Comparison of ENCODE assay signal across 7 cellular contexts in the genomic region with DNA sequence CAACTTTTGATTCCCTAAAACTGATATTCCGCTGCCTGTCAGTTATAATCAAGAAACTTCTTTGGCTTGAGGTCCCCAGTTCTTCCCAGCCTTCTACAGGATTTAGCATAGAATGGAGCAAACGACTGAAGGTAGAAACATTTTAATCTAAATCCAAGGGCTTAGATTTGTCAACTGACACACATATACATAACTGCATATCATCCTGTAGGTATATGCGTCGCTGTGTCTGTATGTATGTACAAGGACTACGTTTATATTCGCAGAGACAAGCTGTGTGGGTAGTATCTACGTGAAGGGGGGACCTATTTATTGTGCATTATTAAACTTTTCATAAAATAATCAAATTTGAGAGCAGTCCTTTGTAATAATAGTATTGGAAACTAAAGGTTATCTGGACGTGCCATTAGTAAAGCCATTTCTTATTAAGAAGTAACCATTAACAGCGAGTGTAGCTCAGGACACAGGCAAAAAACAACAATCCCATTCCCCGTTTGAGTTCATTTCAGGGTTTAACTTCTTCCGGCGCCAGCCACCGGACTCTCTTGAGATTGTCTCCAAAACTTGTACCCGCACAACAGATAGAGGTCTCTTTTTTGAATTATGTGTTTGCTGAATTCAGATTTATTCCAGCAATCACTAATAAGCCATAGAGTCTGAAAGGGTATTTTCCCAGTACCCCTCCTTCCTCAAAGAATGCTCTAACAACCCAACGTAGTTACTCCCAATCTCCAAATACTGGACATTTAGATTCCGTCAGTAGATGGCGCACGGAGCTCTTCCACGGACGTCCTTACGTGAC. TPM values are rescaled to one million over a fixed set of nuclear protein-coding genes. Genes with fewer than 3 reads are reported as not detected.
DNase-seq lines count a peak whose midpoint lies in the region; ATAC-seq and TF ChIP-seq lines count a peak whose summit lies in the region.

No MANE protein-coding gene starts in this region.

- H3K4me1 ChIP-seq in mucosa of descending colon (ENCODE audit: low read depth): peaks cover 3% of the 10 kb centered on the region

- intact Hi-C loops in mucosa of descending colon (cut with DNase I, micrococcal nuclease): loop anchor here (10.0 kb wide), 2 partner anchors 270 to 320 kb away; no protein-coding TSS in a partner anchor

- H3K9me3 ChIP-seq in mucosa of descending colon: no peaks in the 10 kb centered on the region

- TF ChIP-seq CTCF in epithelial cell of esophagus (IDR thresholded peaks at IDR 0.05; ENCODE audit: insufficient read depth, low read depth, low read length, missing control alignments) (peak; percentile 83), mucosa of descending colon (IDR thresholded peaks at IDR 0.05) (peak; percentile 53)

- H3K4me3 ChIP-seq in GM08714 (ENCODE audit: low read length) (peak overlapping the region; percentile 68), epithelial cell of esophagus (ENCODE audit: low read length) (peak overlapping the region; percentile 83), mucosa of descending colon (no peak overlapping the region)

- DNase-seq in NCI-H2107 treated with DMSO at 0.1 percent for 48 hours (lab: John Stamatoyannopoulos, UW; ENCODE audit: unreplicated experiment) (peak; percentile 56), epithelial cell of esophagus (ENCODE audit: low read depth) (peak; percentile 80), mucosa of descending colon (peak in 2 of 3 donors; percentile 39 to 87), superior temporal gyrus (ENCODE audit: extremely low spot score) (peak; percentile 95)
- peak; percentile 50 for DNase-seq in activated CD4-positive, alpha-beta T cell treated with anti-CD3 and anti-CD28 coated beads for 48 hours

- ATAC-seq in HG02588 (IDR thresholded peaks at IDR 0.05; ENCODE audit: unreplicated experiment) (peak; percentile 20), mucosa of descending colon (no peak)

- no peaks in the 10 kb centered on the region for H3K36me3 ChIP-seq in mucosa of descending colon (ENCODE audit: low read depth)

RNA-seq across cellular contexts. Expression of a gene that starts 2.1 kb away (rescaled TPM):
- total RNA-seq in mucosa of descending colon: 10 to 100 TPM; 35.1 to 53.7 (median 46.5) TPM

RNA-seq across cellular contexts. Expression of a gene that starts 59.7 kb away (rescaled TPM):
- total RNA-seq in mucosa of descending colon: 10 to 100 TPM; 26.6 to 30.3 (median 26.9) TPM
